Comparison of ENCODE assay signal across 1 cellular context in the genomic region with DNA sequence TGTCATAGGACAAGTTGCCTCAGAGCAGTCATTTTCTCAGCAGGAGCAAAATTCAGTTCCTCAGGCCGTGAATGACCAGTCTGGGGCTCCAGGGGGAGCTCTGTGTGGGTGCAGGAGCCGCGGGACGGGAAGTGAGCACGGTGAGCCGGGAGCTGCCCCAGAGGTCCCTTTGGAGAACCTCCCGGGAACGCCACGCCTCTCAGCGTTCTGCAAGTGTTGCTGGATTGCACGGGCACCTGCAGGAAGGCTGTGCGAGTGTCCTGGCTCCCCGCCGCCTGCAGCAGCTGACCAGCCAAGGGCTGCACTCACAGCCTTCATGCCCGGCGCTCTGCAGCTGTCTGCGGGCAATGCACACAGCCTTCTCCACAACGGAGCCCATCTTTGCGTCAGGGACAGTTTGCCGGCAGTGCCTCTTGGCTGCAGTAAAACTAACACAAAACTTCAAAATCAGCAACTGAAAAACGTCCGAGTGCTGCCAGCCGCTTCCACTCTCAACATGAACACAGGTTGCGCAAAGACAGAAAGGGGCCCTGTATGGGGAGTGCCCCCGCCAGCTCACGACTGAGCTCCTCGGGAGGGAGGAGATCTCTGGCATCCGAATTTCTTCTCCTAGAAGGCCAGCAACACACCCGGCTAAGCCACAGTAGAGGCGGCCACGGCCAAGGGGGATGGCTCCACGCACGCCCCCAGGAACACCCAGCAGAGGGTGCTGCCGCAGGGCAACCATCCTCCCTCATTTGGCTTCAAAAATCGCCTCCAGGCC.
TF ChIP-seq lines count a peak whose summit lies in the region.

No MANE protein-coding gene starts in this region.

TF ChIP-seq in K562, 482 proteins besides CTCF, POLR2A, EP300 and RAD21 (continued from another document):
- TF ChIP-seq, protein P1, sequence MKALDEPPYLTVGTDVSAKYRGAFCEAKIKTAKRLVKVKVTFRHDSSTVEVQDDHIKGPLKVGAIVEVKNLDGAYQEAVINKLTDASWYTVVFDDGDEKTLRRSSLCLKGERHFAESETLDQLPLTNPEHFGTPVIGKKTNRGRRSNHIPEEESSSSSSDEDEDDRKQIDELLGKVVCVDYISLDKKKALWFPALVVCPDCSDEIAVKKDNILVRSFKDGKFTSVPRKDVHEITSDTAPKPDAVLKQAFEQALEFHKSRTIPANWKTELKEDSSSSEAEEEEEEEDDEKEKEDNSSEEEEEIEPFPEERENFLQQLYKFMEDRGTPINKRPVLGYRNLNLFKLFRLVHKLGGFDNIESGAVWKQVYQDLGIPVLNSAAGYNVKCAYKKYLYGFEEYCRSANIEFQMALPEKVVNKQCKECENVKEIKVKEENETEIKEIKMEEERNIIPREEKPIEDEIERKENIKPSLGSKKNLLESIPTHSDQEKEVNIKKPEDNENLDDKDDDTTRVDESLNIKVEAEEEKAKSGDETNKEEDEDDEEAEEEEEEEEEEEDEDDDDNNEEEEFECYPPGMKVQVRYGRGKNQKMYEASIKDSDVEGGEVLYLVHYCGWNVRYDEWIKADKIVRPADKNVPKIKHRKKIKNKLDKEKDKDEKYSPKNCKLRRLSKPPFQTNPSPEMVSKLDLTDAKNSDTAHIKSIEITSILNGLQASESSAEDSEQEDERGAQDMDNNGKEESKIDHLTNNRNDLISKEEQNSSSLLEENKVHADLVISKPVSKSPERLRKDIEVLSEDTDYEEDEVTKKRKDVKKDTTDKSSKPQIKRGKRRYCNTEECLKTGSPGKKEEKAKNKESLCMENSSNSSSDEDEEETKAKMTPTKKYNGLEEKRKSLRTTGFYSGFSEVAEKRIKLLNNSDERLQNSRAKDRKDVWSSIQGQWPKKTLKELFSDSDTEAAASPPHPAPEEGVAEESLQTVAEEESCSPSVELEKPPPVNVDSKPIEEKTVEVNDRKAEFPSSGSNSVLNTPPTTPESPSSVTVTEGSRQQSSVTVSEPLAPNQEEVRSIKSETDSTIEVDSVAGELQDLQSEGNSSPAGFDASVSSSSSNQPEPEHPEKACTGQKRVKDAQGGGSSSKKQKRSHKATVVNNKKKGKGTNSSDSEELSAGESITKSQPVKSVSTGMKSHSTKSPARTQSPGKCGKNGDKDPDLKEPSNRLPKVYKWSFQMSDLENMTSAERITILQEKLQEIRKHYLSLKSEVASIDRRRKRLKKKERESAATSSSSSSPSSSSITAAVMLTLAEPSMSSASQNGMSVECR (CRISPR knock-in tag; IDR thresholded peaks at IDR 0.05) = no peak
- no peak for TF ChIP-seq RBBP5 (IDR thresholded peaks at IDR 0.05; ENCODE audit: borderline replicate concordance, insufficient read depth, low read length, poor library complexity, severe bottlenecking)
